ENCODE assay signal across 15 cellular contexts in the genomic region with DNA sequence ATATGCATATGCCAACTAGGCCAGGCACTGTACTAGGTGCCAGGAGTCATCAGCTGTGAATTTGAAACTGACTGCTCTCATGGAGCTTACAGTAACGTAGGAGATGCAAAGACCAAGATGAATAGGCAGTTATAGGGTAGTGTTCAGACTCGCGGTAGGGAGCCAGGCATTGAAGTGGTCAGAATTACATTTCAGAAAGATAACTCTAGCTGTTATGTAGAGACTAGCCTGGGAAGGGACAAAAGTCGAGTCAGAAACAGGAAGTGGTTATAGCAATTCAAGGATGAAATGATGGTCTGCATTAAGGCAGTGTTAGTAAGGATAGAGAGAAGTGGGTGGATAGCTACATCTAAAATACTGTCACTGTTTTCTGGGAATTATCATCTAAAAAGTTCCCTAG. TPM values are rescaled to one million over a fixed set of nuclear protein-coding genes. Genes with fewer than 3 reads are reported as not detected.
DNase-seq lines count a peak whose midpoint lies in the region; ATAC-seq, FAIRE-seq and TF ChIP-seq lines count a peak whose summit lies in the region.
"Had no signal": no experiment of that assay in that cellular context is flagged by ENCODE, and none has a peak within 500 bp of the region (broad histone marks: within the 10 kb centered on the region; RNA-seq: fewer than 3 reads in every experiment).

No MANE protein-coding gene starts in this region.

- H3K4me1 Mint-ChIP-seq in activated CD8-positive, alpha-beta T cell treated with anti-CD3 and anti-CD28 coated beads, Interleukin-2, amount 10 ng/mL, durations not matched to agents 7 days and 5 days (ENCODE audit: low read depth): peaks cover 21% of the 10 kb centered on the region

- no peak for FAIRE-seq in GM19239 (lab: Jason Lieb, UNC)

- H3K4me3 Mint-ChIP-seq in activated CD8-positive, alpha-beta T cell treated with anti-CD3 and anti-CD28 coated beads, Interleukin-2, amount 10 ng/mL, durations not matched to agents 7 days and 5 days: no peak overlapping the region
- H3K4me3 Mint-ChIP-seq: activated T-cell treated with anti-CD3 and anti-CD28 coated beads, Interleukin-2, amount 50 U/mL, for 4 hours had no signal

- no peak for TF ChIP-seq CTCF in omental fat pad (IDR thresholded peaks at IDR 0.05)

- ATAC-seq in activated naive CD4-positive, alpha-beta T cell treated with anti-CD3 and anti-CD28 coated beads, Interleukin-2, amount 50 U/mL, for 72 hours: peak in 1 of 2 donors; percentile 14
- peak; percentile 77 for ATAC-seq in activated CD8-positive, alpha-beta T cell treated with anti-CD3 and anti-CD28 coated beads, Interleukin-2, amount 10 ng/mL, durations not matched to agents 7 days and 5 days
- ATAC-seq in stimulated activated naive CD8-positive, alpha-beta T cell treated with anti-CD3 and anti-CD28 coated beads, Interleukin-15, Interleukin-2, amounts not matched to agents 100 U/mL and 50 U/mL, for 24 hours: peak; percentile 52
- no peak for ATAC-seq in omental fat pad (ENCODE audit: low FRiP score)
- ATAC-seq: left colon had no signal

- DNase-seq in activated naive CD4-positive, alpha-beta T cell treated with anti-CD3 and anti-CD28 coated beads, Interleukin-2, amount 50 U/mL, for 72 hours (ENCODE audit: low spot score in 2 of 2): no peak
- no peak for DNase-seq in activated naive CD4-positive, alpha-beta T cell treated with anti-CD3 and anti-CD28 coated beads, Interleukin-2, amount 50 U/mL, for 16 hours
- peak; percentile 64 for DNase-seq in MV-4-11 (lab: John Stamatoyannopoulos, UW)
- DNase-seq in activated CD8-positive, alpha-beta T cell treated with anti-CD3 and anti-CD28 coated beads, Interleukin-2, amount 10 ng/mL, durations not matched to agents 7 days and 5 days: peak; percentile 26
- DNase-seq in stimulated activated naive CD8-positive, alpha-beta T cell treated with anti-CD3 and anti-CD28 coated beads, Interleukin-15, Interleukin-2, amounts not matched to agents 100 U/mL and 50 U/mL, for 24 hours: no peak
- no peak for DNase-seq in omental fat pad (ENCODE audit: low spot score)
- no peak for DNase-seq in NCI-H1930 (lab: John Stamatoyannopoulos, UW)
- DNase-seq in GM19239 (ENCODE audit: insufficient read length, low spot score): no peak
- DNase-seq: activated T-cell treated with anti-CD3 and anti-CD28 coated beads, Interleukin-2, amount 50 U/mL, for 4 hours; dorsolateral prefrontal cortex; left colon; NCI-H524 treated with DMSO at 0.1 percent for 48 hours; SHP77; transverse colon; WERI-Rb-1 had no signal

- no peaks in the 10 kb centered on the region for H3K9me3 Mint-ChIP-seq in activated naive CD4-positive, alpha-beta T cell treated with anti-CD3 and anti-CD28 coated beads, Interleukin-2, amount 50 U/mL, for 72 hours
- no peaks in the 10 kb centered on the region for H3K9me3 Mint-ChIP-seq in activated CD8-positive, alpha-beta T cell treated with anti-CD3 and anti-CD28 coated beads, Interleukin-2, amount 10 ng/mL, durations not matched to agents 7 days and 5 days (ENCODE audit: insufficient read depth)
- H3K9me3 Mint-ChIP-seq: activated T-cell treated with anti-CD3 and anti-CD28 coated beads, Interleukin-2, amount 50 U/mL, for 4 hours had no signal

- H3K27me3 Mint-ChIP-seq in activated CD8-positive, alpha-beta T cell treated with anti-CD3 and anti-CD28 coated beads, Interleukin-2, amount 10 ng/mL, durations not matched to agents 7 days and 5 days (ENCODE audit: low read depth): no peaks in the 10 kb centered on the region

- POLR2A ChIA-PET in activated CD8-positive, alpha-beta T cell treated with anti-CD3 and anti-CD28 coated beads, Interleukin-2, amount 10 ng/mL, durations not matched to agents 7 days and 5 days (lab: Charles Lee): interaction anchor here (0.6 kb wide), 1 partner anchor 248 kb away, joined by 3 read pairs; no protein-coding TSS in a partner anchor

- peak overlapping the region; percentile 34 to 55 for H3K27ac Mint-ChIP-seq in activated naive CD4-positive, alpha-beta T cell treated with anti-CD3 and anti-CD28 coated beads, Interleukin-2, amount 50 U/mL, for 72 hours
- H3K27ac Mint-ChIP-seq in activated CD8-positive, alpha-beta T cell treated with anti-CD3 and anti-CD28 coated beads, Interleukin-2, amount 10 ng/mL, durations not matched to agents 7 days and 5 days: peak overlapping the region; percentile 75

- CTCF ChIA-PET in activated CD8-positive, alpha-beta T cell treated with anti-CD3 and anti-CD28 coated beads, Interleukin-2, amount 10 ng/mL, durations not matched to agents 7 days and 5 days (lab: Charles Lee): interaction anchor here (0.9 to 1.1 kb wide), 3 partner anchors 29 to 82 kb away, joined by 3 read pairs; no protein-coding TSS in a partner anchor

- no peaks in the 10 kb centered on the region for H3K36me3 Mint-ChIP-seq in activated naive CD4-positive, alpha-beta T cell treated with anti-CD3 and anti-CD28 coated beads, Interleukin-2, amount 50 U/mL, for 72 hours
- H3K36me3 Mint-ChIP-seq in activated CD8-positive, alpha-beta T cell treated with anti-CD3 and anti-CD28 coated beads, Interleukin-2, amount 10 ng/mL, durations not matched to agents 7 days and 5 days (ENCODE audit: low read depth): peaks cover 34% of the 10 kb centered on the region

RNA-seq across cellular contexts. Expression of gene PCMT1, which starts 56.6 kb away (rescaled TPM):
- total RNA-seq in activated naive CD4-positive, alpha-beta T cell treated with anti-CD3 and anti-CD28 coated beads, Interleukin-2, amount 50 U/mL, for 72 hours: 10 to 100 TPM; 70.7 to 86.9 TPM
- 100 to 1,000 TPM; 102 to 104 TPM for total RNA-seq in activated CD8-positive, alpha-beta T cell treated with anti-CD3 and anti-CD28 coated beads, Interleukin-2, amount 10 ng/mL, durations not matched to agents 7 days and 5 days
- 100 to 1,000 TPM in 2 of 4 donors, 10 to 100 TPM in 2; 89.7 to 108 (median 102) TPM for total RNA-seq in omental fat pad

RNA-seq across cellular contexts. Expression of gene LRP11, which starts 58.0 kb away (rescaled TPM):
- 1 to 10 TPM; 3.6 to 4.1 TPM for total RNA-seq in activated naive CD4-positive, alpha-beta T cell treated with anti-CD3 and anti-CD28 coated beads, Interleukin-2, amount 50 U/mL, for 72 hours
- 1 to 10 TPM; 1.4 to 2.2 TPM for total RNA-seq in activated CD8-positive, alpha-beta T cell treated with anti-CD3 and anti-CD28 coated beads, Interleukin-2, amount 10 ng/mL, durations not matched to agents 7 days and 5 days
- total RNA-seq in omental fat pad: 10 to 100 TPM; 30.5 to 39.4 (median 33.5) TPM

RNA-seq across cellular contexts. Expression of gene NUP43, which starts 59.8 kb away (rescaled TPM):
- total RNA-seq in activated naive CD4-positive, alpha-beta T cell treated with anti-CD3 and anti-CD28 coated beads, Interleukin-2, amount 50 U/mL, for 72 hours: 10 to 100 TPM; 77.1 to 98.5 TPM
- total RNA-seq in activated CD8-positive, alpha-beta T cell treated with anti-CD3 and anti-CD28 coated beads, Interleukin-2, amount 10 ng/mL, durations not matched to agents 7 days and 5 days: 10 to 100 TPM; 67.7 to 69.4 TPM
- total RNA-seq in omental fat pad: 10 to 100 TPM; 10.5 to 22.7 (median 12.9) TPM

Comparison
In these comparisons a context has a peak if more than half of its experiments do, and no peak if none do; other contexts are left out.
1. DNase-seq: peak in MV-4-11 (single experiment) and activated CD8-positive, alpha-beta T cell treated with anti-CD3 and anti-CD28 coated beads, Interleukin-2, amount 10 ng/mL, durations not matched to agents 7 days and 5 days (single experiment); none in activated naive CD4-positive, alpha-beta T cell treated with anti-CD3 and anti-CD28 coated beads, Interleukin-2, amount 50 U/mL, for 72 hours (0 of 2), activated naive CD4-positive, alpha-beta T cell treated with anti-CD3 and anti-CD28 coated beads, Interleukin-2, amount 50 U/mL, for 16 hours (single experiment), stimulated activated naive CD8-positive, alpha-beta T cell treated with anti-CD3 and anti-CD28 coated beads, Interleukin-15, Interleukin-2, amounts not matched to agents 100 U/mL and 50 U/mL, for 24 hours (single experiment), omental fat pad (single experiment), NCI-H1930 (0 of 2) and GM19239 (single experiment).
2. RNA of gene LRP11, which starts 58.0 kb away (total RNA-seq): 30.5 to 39.4 TPM in omental fat pad; 3.6 to 4.1 TPM in activated naive CD4-positive, alpha-beta T cell treated with anti-CD3 and anti-CD28 coated beads, Interleukin-2, amount 50 U/mL, for 72 hours and 1.4 to 2.2 TPM in activated CD8-positive, alpha-beta T cell treated with anti-CD3 and anti-CD28 coated beads, Interleukin-2, amount 10 ng/mL, durations not matched to agents 7 days and 5 days; every median in the first group is over 4 times any median in the second.